In the genomic region with DNA sequence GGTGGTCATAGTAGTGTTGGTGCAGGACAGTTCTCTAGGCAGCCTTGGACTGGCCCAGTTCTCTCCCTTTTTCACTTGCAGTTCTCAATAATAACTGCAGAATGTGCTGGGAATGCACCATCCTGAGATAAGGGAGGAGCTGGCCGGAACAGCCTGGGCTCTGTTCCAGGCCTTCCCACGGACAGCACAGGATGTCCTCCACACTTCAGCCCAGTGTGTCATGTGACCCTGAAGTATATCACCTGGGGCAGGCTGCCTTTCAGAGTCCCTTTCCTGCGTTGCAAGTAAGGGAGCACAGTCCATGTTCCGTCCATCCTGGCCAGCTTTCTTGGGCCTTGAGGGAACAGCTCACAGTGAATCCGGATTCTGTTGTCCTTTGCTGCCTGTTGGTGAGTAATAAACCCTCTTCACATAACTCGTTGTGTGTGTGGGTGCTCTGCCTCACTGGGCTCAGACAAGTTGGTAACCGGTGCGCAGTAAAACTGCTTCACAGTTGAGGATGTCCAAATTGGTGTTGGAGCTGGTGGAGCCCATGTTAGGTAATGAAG, we compare ENCODE assay signal across 13 cellular contexts. TPM values are rescaled to one million over a fixed set of nuclear protein-coding genes. Genes with fewer than 3 reads are reported as not detected.
DNase-seq lines count a peak whose midpoint lies in the region; ATAC-seq and TF ChIP-seq lines count a peak whose summit lies in the region.
"Had no signal": no experiment of that assay in that cellular context is flagged by ENCODE, and none has a peak within 500 bp of the region (broad histone marks: within the 10 kb centered on the region; RNA-seq: fewer than 3 reads in every experiment).

No MANE protein-coding gene starts in this region.

- TF ChIP-seq CTCF in C4-2B (conservative IDR thresholded peaks at IDR 0.05) (no peak), choroid plexus epithelial cell (conservative IDR thresholded peaks at IDR 0.05; ENCODE audit: low read depth, low read length) (no peak), left lung (IDR thresholded peaks at IDR 0.05) (no peak)

- H3K36me3 ChIP-seq in left lung (no peaks in the 10 kb centered on the region), aorta (ENCODE audit: control insufficient read depth in 1 of 2, insufficient read depth in 2 of 2, low read length in 1 of 2) (no peaks in the 10 kb centered on the region)

- H3K27ac ChIP-seq in C4-2B (peak overlapping the region; percentile 80), left lung (no peak overlapping the region), aorta (ENCODE audit: low read depth in 1 of 2, low read length in 2 of 2) (no peak overlapping the region)

- ATAC-seq in left lung, result peak; percentile 66
- no peak for ATAC-seq in HG03025 (IDR thresholded peaks at IDR 0.05; ENCODE audit: low FRiP score, unreplicated experiment)
- ATAC-seq in GM18907 (IDR thresholded peaks at IDR 0.05; ENCODE audit: unreplicated experiment), result no peak
- no peak for ATAC-seq in aorta (ENCODE audit: low FRiP score)

- 62 to 67% methylated on average over 8 of the region's 8 CpGs for WGBS in aorta, 2 donors

- DNase-seq in HT-29 (ENCODE audit: low spot score) (peak; percentile 73), choroid plexus epithelial cell (ENCODE audit: low read depth) (peak; percentile 93), left lung (no peak), NCI-H187 (lab: John Stamatoyannopoulos, UW) (no peak), aorta (no peak)
- DNase-seq: activated CD4-positive, alpha-beta T cell treated with anti-CD3 and anti-CD28 coated beads, Interleukin-2, amount 50 U/mL, for 4 hours; DMS79; effector CD4-positive, alpha-beta T cell; naive B cell; NCI-H82 had no signal

- H3K27me3 ChIP-seq in left lung, result peaks cover 0 to 4% of the 10 kb centered on the region in 2 donors
- no peaks in the 10 kb centered on the region for H3K27me3 ChIP-seq in aorta (ENCODE audit: control insufficient read depth in 1 of 2, insufficient read depth in 2 of 2, low read length in 1 of 2)

- H3K9me3 ChIP-seq in left lung, result no peaks in the 10 kb centered on the region
- peaks cover 2% of the 10 kb centered on the region for H3K9me3 ChIP-seq in aorta (ENCODE audit: control insufficient read depth, low read length)

- H3K4me3 ChIP-seq in choroid plexus epithelial cell (ENCODE audit: low read depth, low read length), result peak overlapping the region; percentile 46
- H3K4me3 ChIP-seq in left lung, result no peak overlapping the region
- no peak overlapping the region for H3K4me3 ChIP-seq in aorta (ENCODE audit: low read length in 2 of 2)

- no peaks in the 10 kb centered on the region for H3K4me1 ChIP-seq in left lung
- H3K4me1 ChIP-seq in aorta (ENCODE audit: control insufficient read depth in 1 of 2, insufficient read depth in 2 of 2, low read length in 2 of 2), result no peaks in the 10 kb centered on the region

- intact Hi-C loops in left lung (cut with DNase I) (no loop called here), aorta (cut with DNase I) (no loop called here)

RNA-seq across cellular contexts. Expression of a gene that starts 32.3 kb away (rescaled TPM):
- 0.43 and 0.50 TPM in 2 replicates for total RNA-seq in HT-29 (2014; rRNA removed; shearing (Covaris generic))
- 1 to 10 TPM; 2.5 to 3.4 TPM for total RNA-seq in left lung
- total RNA-seq in aorta, result 1 to 10 TPM; 3.2 to 3.8 TPM
- polyA plus RNA-seq in aorta, result 1 to 10 TPM; 2.5 to 2.8 TPM

Comparison
In these comparisons a context has a peak if more than half of its experiments do, and no peak if none do; other contexts are left out.
1. DNase-seq: peak in HT-29 (single experiment) and choroid plexus epithelial cell (single experiment); none in left lung (0 of 2), NCI-H187 (0 of 2) and aorta (0 of 2).